Comparison of ENCODE assay signal across 1 cellular context in the genomic region with DNA sequence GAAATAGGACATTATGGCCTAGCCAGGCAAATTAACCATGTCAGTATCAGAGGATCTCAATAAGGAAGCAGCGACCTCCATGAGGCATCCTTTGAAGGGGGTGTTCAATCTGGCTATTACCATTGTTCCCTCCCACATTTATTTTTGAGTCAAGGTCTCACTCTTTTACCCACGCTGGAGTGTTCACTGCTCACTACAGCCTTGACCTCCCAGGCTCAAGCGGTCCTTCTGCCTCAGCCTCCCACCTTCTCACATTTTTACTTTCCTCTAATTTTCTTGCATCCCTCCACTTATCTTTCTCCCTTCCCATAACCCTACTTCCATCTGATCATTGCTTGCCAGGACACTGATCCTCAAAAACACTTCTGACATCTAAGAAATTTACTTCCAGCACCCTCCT.
TF ChIP-seq lines count a peak whose summit lies in the region.

No MANE protein-coding gene starts in this region.

TF ChIP-seq in HEK293, 187 proteins besides CTCF, POLR2A, EP300 and RAD21 (continued from another document):
- TF ChIP-seq, protein P1, sequence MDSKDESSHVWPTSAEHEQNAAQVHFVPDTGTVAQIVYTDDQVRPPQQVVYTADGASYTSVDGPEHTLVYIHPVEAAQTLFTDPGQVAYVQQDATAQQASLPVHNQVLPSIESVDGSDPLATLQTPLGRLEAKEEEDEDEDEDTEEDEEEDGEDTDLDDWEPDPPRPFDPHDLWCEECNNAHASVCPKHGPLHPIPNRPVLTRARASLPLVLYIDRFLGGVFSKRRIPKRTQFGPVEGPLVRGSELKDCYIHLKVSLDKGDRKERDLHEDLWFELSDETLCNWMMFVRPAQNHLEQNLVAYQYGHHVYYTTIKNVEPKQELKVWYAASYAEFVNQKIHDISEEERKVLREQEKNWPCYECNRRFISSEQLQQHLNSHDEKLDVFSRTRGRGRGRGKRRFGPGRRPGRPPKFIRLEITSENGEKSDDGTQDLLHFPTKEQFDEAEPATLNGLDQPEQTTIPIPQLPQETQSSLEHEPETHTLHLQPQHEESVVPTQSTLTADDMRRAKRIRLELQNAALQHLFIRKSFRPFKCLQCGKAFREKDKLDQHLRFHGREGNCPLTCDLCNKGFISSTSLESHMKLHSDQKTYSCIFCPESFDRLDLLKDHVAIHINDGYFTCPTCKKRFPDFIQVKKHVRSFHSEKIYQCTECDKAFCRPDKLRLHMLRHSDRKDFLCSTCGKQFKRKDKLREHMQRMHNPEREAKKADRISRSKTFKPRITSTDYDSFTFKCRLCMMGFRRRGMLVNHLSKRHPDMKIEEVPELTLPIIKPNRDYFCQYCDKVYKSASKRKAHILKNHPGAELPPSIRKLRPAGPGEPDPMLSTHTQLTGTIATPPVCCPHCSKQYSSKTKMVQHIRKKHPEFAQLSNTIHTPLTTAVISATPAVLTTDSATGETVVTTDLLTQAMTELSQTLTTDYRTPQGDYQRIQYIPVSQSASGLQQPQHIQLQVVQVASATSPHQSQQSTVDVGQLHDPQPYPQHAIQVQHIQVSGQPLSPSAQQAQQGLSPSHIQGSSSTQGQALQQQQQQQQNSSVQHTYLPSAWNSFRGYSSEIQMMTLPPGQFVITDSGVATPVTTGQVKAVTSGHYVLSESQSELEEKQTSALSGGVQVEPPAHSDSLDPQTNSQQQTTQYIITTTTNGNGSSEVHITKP (tag by site-specific recombination; IDR thresholded peaks at IDR 0.05): peak; percentile 87
